31 cellular contexts compared by ENCODE assay signal in the genomic region with DNA sequence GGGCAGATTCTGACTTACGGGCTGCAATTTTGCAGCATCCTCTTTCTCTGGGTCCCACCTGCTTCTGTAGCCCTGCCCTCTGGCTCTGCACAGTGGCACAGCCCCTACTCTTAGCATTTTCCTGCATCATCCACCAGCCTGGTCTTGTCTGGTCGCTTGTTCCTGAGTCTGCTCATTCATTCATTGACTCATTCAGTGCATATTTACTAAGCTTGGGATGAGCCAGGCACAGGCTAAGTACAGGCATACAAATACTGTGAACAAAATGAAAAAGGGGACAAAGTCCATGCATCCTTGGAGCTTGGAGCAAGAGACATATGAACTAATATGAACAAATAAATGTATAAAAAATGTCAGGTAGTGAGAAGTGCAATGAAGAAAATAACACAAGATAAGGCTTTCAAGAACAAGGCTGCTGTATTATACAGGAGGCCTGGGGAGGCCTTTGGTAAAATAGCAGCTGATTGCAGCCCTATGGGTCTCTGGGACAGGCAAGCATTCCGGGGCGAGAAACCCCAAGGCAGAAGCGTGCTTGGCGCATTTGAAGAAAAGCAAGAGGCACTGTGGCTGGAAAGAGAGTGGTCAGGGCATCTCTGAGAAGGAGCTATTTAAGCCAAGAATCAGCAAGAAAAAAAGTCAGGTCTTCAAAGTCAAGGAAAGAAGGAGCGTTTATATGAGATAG.
"Had no signal": no experiment of that assay in that cellular context is flagged by ENCODE, and none has a peak within 500 bp of the region (broad histone marks: within the 10 kb centered on the region; RNA-seq: fewer than 3 reads in every experiment).

No MANE protein-coding gene starts in this region.

- H2AFZ ChIP-seq: parathyroid adenoma had no signal

- H3K4me2 ChIP-seq: smooth muscle cell had no signal

- H3K4me3 ChIP-seq: ascending aorta, heart left ventricle, psoas muscle, smooth muscle cell, upper lobe of left lung, vagina had no signal

- DNase-seq: activated B cell treated with CpG ODN at 0.5 μM for 24 hours; activated CD4-positive, alpha-beta T cell treated with anti-CD3 and anti-CD28 coated beads, Interleukin-2, amount 50 U/mL, for 48 hours; activated CD8-positive, alpha-beta memory T cell treated with anti-CD3 and anti-CD28 coated beads, Interleukin-2, amount 50 U/mL, for 48 hours; activated gamma-delta T cell; activated naive CD4-positive, alpha-beta T cell treated with anti-CD3 and anti-CD28 coated beads, Interleukin-2, amount 10 ng/mL, durations not matched to agents 7 days and 5 days; activated naive CD8-positive, alpha-beta T cell treated with anti-CD3 and anti-CD28 coated beads, Interleukin-2, amount 10 ng/mL, durations not matched to agents 7 days and 5 days; activated T-cell treated with anti-CD3 and anti-CD28 coated beads, Interleukin-2, amount 50 U/mL, for 24 hours; central memory CD4-positive, alpha-beta T cell; dermis blood vessel endothelial cell; effector CD8-positive, alpha-beta T cell; heart left ventricle; left ventricle myocardium superior; naive B cell; nephron progenitor cell; nucleus accumbens; psoas muscle; stimulated activated CD4-positive, alpha-beta T cell treated with anti-CD3 and anti-CD28 coated beads, Interleukin-1b, Interleukin-23, amount 100 ng/mL, for 48 hours; stimulated activated CD4-positive, alpha-beta T cell treated with anti-CD3 and anti-CD28 coated beads, Interleukin-4, amount 100 ng/mL, for 4 hours; stimulated activated CD8-positive, alpha-beta memory T cell treated with anti-CD3 and anti-CD28 coated beads, Interleukin-4, amount 100 ng/mL, for 48 hours; stimulated activated naive CD8-positive, alpha-beta T cell treated with anti-CD3 and anti-CD28 coated beads, Interleukin-15, amount 100 ng/mL, for 72 hours; substantia nigra; T-cell; upper lobe of left lung had no signal

- H3K36me3 Mint-ChIP-seq: activated naive CD4-positive, alpha-beta T cell treated with anti-CD3 and anti-CD28 coated beads, Interleukin-2, amount 10 ng/mL, durations not matched to agents 7 days and 5 days; activated naive CD8-positive, alpha-beta T cell treated with anti-CD3 and anti-CD28 coated beads, Interleukin-2, amount 10 ng/mL, durations not matched to agents 7 days and 5 days; brain; mesothelial cell of epicardium; naive B cell; stimulated activated memory B cell treated with anti-CD40 and anti-IgM and Interleukin-4, amounts not matched to agents 10 μg/mL and 1 μg/mL and 100 μg/mL, for 72 hours; T-cell had no signal

- H3K79me2 ChIP-seq: parathyroid adenoma had no signal

- H3K36me3 ChIP-seq: ascending aorta, heart left ventricle, upper lobe of left lung, vagina had no signal

- H3K9me3 Mint-ChIP-seq: activated B cell treated with CpG ODN at 0.5 μM for 24 hours; activated naive CD4-positive, alpha-beta T cell treated with anti-CD3 and anti-CD28 coated beads, Interleukin-2, amount 10 ng/mL, durations not matched to agents 7 days and 5 days; activated naive CD8-positive, alpha-beta T cell treated with anti-CD3 and anti-CD28 coated beads, Interleukin-2, amount 10 ng/mL, durations not matched to agents 7 days and 5 days; activated T-cell treated with anti-CD3 and anti-CD28 coated beads, Interleukin-2, amount 50 U/mL, for 24 hours; brain; mesothelial cell of epicardium; stimulated activated memory B cell treated with anti-CD40 and anti-IgM and Interleukin-4, amounts not matched to agents 10 μg/mL and 1 μg/mL and 100 μg/mL, for 72 hours; stimulated activated naive CD8-positive, alpha-beta T cell treated with anti-CD3 and anti-CD28 coated beads, Interleukin-15, amount 100 ng/mL, for 72 hours; T-helper 2 cell treated with Interferon-gamma antibody and Interleukin-4, amounts not matched to agents 5 μg/mL and 100 μg/mL, for 36 hours had no signal

- H3K9ac ChIP-seq: parathyroid adenoma had no signal

- H3K27me3 ChIP-seq: ascending aorta, upper lobe of left lung, vagina had no signal

- H3K4me1 ChIP-seq: ascending aorta, heart left ventricle, parathyroid adenoma, psoas muscle, upper lobe of left lung, vagina had no signal

- H3K27ac Mint-ChIP-seq: activated B cell treated with CpG ODN at 0.5 μM for 24 hours; activated naive CD4-positive, alpha-beta T cell treated with anti-CD3 and anti-CD28 coated beads, Interleukin-2, amount 10 ng/mL, durations not matched to agents 7 days and 5 days; activated naive CD8-positive, alpha-beta T cell treated with anti-CD3 and anti-CD28 coated beads, Interleukin-2, amount 10 ng/mL, durations not matched to agents 7 days and 5 days; activated T-cell treated with anti-CD3 and anti-CD28 coated beads, Interleukin-2, amount 50 U/mL, for 24 hours; mesothelial cell of epicardium; naive B cell; nephron progenitor cell; stimulated activated memory B cell treated with anti-CD40 and anti-IgM and Interleukin-4, amounts not matched to agents 10 μg/mL and 1 μg/mL and 100 μg/mL, for 72 hours; stimulated activated naive CD8-positive, alpha-beta T cell treated with anti-CD3 and anti-CD28 coated beads, Interleukin-15, amount 100 ng/mL, for 72 hours; T-cell; T-helper 2 cell treated with Interferon-gamma antibody and Interleukin-4, amounts not matched to agents 5 μg/mL and 100 μg/mL, for 36 hours had no signal

- H3K9me3 ChIP-seq: ascending aorta, heart left ventricle, psoas muscle, upper lobe of left lung, vagina had no signal

- H3K4me1 Mint-ChIP-seq: activated B cell treated with CpG ODN at 0.5 μM for 24 hours; activated naive CD4-positive, alpha-beta T cell treated with anti-CD3 and anti-CD28 coated beads, Interleukin-2, amount 10 ng/mL, durations not matched to agents 7 days and 5 days; activated naive CD8-positive, alpha-beta T cell treated with anti-CD3 and anti-CD28 coated beads, Interleukin-2, amount 10 ng/mL, durations not matched to agents 7 days and 5 days; mesothelial cell of epicardium; naive B cell; stimulated activated memory B cell treated with anti-CD40 and anti-IgM and Interleukin-4, amounts not matched to agents 10 μg/mL and 1 μg/mL and 100 μg/mL, for 72 hours; stimulated activated naive CD8-positive, alpha-beta T cell treated with anti-CD3 and anti-CD28 coated beads, Interleukin-15, amount 100 ng/mL, for 72 hours; T-cell had no signal

- H3K4me3 Mint-ChIP-seq: activated B cell treated with CpG ODN at 0.5 μM for 24 hours; activated naive CD4-positive, alpha-beta T cell treated with anti-CD3 and anti-CD28 coated beads, Interleukin-2, amount 10 ng/mL, durations not matched to agents 7 days and 5 days; activated naive CD8-positive, alpha-beta T cell treated with anti-CD3 and anti-CD28 coated beads, Interleukin-2, amount 10 ng/mL, durations not matched to agents 7 days and 5 days; activated T-cell treated with anti-CD3 and anti-CD28 coated beads, Interleukin-2, amount 50 U/mL, for 24 hours; brain; mesothelial cell of epicardium; naive B cell; nephron progenitor cell; stimulated activated memory B cell treated with anti-CD40 and anti-IgM and Interleukin-4, amounts not matched to agents 10 μg/mL and 1 μg/mL and 100 μg/mL, for 72 hours; stimulated activated naive CD8-positive, alpha-beta T cell treated with anti-CD3 and anti-CD28 coated beads, Interleukin-15, amount 100 ng/mL, for 72 hours; T-cell; T-helper 2 cell treated with Interferon-gamma antibody and Interleukin-4, amounts not matched to agents 5 μg/mL and 100 μg/mL, for 36 hours had no signal

- H3K27ac ChIP-seq: ascending aorta, heart left ventricle, parathyroid adenoma, psoas muscle, upper lobe of left lung, vagina had no signal

- ATAC-seq: heart left ventricle; left ventricle myocardium superior; psoas muscle; stimulated activated memory B cell treated with anti-CD40 and anti-IgM and Interleukin-4, amounts not matched to agents 10 μg/mL and 1 μg/mL and 100 μg/mL, for 72 hours; stimulated activated naive CD8-positive, alpha-beta T cell treated with anti-CD3 and anti-CD28 coated beads, Interleukin-15, amount 100 ng/mL, for 72 hours; T-cell had no signal
